20 cellular contexts compared by ENCODE assay signal in genomic region chr6:119170427-119171407, GRCh38.
DNase-seq lines count a peak whose midpoint lies in the region; ATAC-seq, FAIRE-seq and TF ChIP-seq lines count a peak whose summit lies in the region.
"Had no signal": no experiment of that assay in that cellular context is flagged by ENCODE, and none has a peak within 500 bp of the region (broad histone marks: within the 10 kb centered on the region; RNA-seq: fewer than 3 reads in every experiment).

No MANE protein-coding gene starts in this region.

- POLR2A ChIA-PET in SK-N-SH (lab: Yijun Ruan, JAX) (no interaction called here), OCI-LY7 (lab: Charles Lee) (interaction anchor here (1.4 kb wide), 1 partner anchor 734 kb away, joined by 3 read pairs; no protein-coding TSS in a partner anchor)

- H2AFZ ChIP-seq in SK-N-SH (ENCODE audit: low read depth), result no peak overlapping the region
- H2AFZ ChIP-seq in keratinocyte (ENCODE audit: control insufficient read depth, low read length), result no peak overlapping the region
- H2AFZ ChIP-seq in neural progenitor cell (replicated peaks), result no peak overlapping the region
- no peak overlapping the region for H2AFZ ChIP-seq in OCI-LY7 (ENCODE audit: low read length)

- H3K9me1 ChIP-seq in keratinocyte (ENCODE audit: control insufficient read depth, extremely low read depth, insufficient read depth, low read length), result no peaks in the 10 kb centered on the region

- no peak overlapping the region for H3K4me3 ChIP-seq in AG10803 (ENCODE audit: low read length)
- H3K4me3 ChIP-seq in SK-N-SH (ENCODE audit: low read depth in 2 of 2, low read length in 1 of 2), result no peak overlapping the region
- H3K4me3 ChIP-seq in bronchial epithelial cell (ENCODE audit: low read depth, low read length), result no peak overlapping the region
- no peak overlapping the region for H3K4me3 ChIP-seq in keratinocyte (ENCODE audit: control insufficient read depth in 2 of 3, extremely low read depth in 1 of 3, insufficient read depth in 2 of 3, low read depth in 1 of 3, low read length in 3 of 3)
- H3K4me3 ChIP-seq in neural progenitor cell, result no peak overlapping the region
- H3K4me3 ChIP-seq in OCI-LY7 (ENCODE audit: low read depth, low read length, poor library complexity, severe bottlenecking), result no peak overlapping the region
- H3K4me3 ChIP-seq: breast epithelium, tibial nerve had no signal

- H3K27me3 ChIP-seq in SK-N-SH (ENCODE audit: insufficient read depth) (no peaks in the 10 kb centered on the region), bronchial epithelial cell (ENCODE audit: control insufficient read depth, insufficient read depth, low read length) (peaks cover 3% of the 10 kb centered on the region), keratinocyte (ENCODE audit: control insufficient read depth, extremely low read depth, insufficient read depth, low read length) (peaks cover 4% of the 10 kb centered on the region), neural progenitor cell (no peaks in the 10 kb centered on the region)
- H3K27me3 ChIP-seq: breast epithelium, tibial nerve had no signal

- intact Hi-C loops in OCI-LY7 (cut with micrococcal nuclease; ENCODE audit: unreplicated experiment), result no loop called here

- dilution Hi-C loops in keratinocyte (cut with MboI; ENCODE audit: extremely low pct_ligation_motif_present, low sequenced_read_pairs), result no loop called here

- H3K9me2 ChIP-seq in SK-N-SH (no peaks in the 10 kb centered on the region), OCI-LY7 (ENCODE audit: insufficient read depth, low read length) (no peaks in the 10 kb centered on the region)

- H3K36me3 Mint-ChIP-seq in neural progenitor cell, result no peaks in the 10 kb centered on the region

- no TSS peak for BruUV-seq in OCI-LY7 (replicated peaks; lab: Mats Ljungman, UMichigan)

- H3K9ac ChIP-seq in SK-N-SH (no peak overlapping the region), keratinocyte (ENCODE audit: control insufficient read depth, extremely low read depth, insufficient read depth, low read length) (no peak overlapping the region), neural progenitor cell (no peak overlapping the region)

- no peaks in the 10 kb centered on the region for H3K4me1 Mint-ChIP-seq in neural progenitor cell
- H3K4me1 Mint-ChIP-seq: activated naive CD8-positive, alpha-beta T cell treated with anti-CD3 and anti-CD28 coated beads, Interleukin-2, amount 50 U/mL, for 24 hours had no signal

- H3F3A ChIP-seq in SK-N-SH (replicated peaks; ENCODE audit: insufficient read depth), result peaks cover 3% of the 10 kb centered on the region
- no peaks in the 10 kb centered on the region for H3F3A ChIP-seq in neural progenitor cell (ENCODE audit: low read depth)

- H3K27ac ChIP-seq in SK-N-SH (ENCODE audit: low read depth in 2 of 2, low read length in 1 of 2), result peak overlapping the region; percentile 39 to 66; a peak in 2 of 4 replicates
- H3K27ac ChIP-seq in keratinocyte (ENCODE audit: control insufficient read depth, insufficient read depth, low read length), result no peak overlapping the region
- H3K27ac ChIP-seq in neural progenitor cell, result no peak overlapping the region
- H3K27ac ChIP-seq in OCI-LY7 (ENCODE audit: low read depth, low read length, poor library complexity, severe bottlenecking), result no peak overlapping the region
- H3K27ac ChIP-seq: breast epithelium, tibial nerve had no signal

- H3K4me3 Mint-ChIP-seq in neural progenitor cell, result no peak overlapping the region
- H3K4me3 Mint-ChIP-seq: activated CD8-positive, alpha-beta T cell treated with anti-CD3 and anti-CD28 coated beads, Interleukin-2, amount 10 ng/mL, durations not matched to agents 7 days and 5 days; activated naive CD8-positive, alpha-beta T cell treated with anti-CD3 and anti-CD28 coated beads, Interleukin-2, amount 50 U/mL, for 24 hours; stimulated activated naive CD8-positive, alpha-beta T cell treated with anti-CD3 and anti-CD28 coated beads, Interleukin-15, Interleukin-2, amounts not matched to agents 100 ng/mL and 50 ng/mL, for 24 hours had no signal

- H3K4me1 ChIP-seq in SK-N-SH (ENCODE audit: control insufficient read depth in 1 of 2, insufficient read depth in 2 of 2, low read depth in 1 of 2, low read length in 1 of 2) (peaks cover 0 to 2% of the 10 kb centered on the region in 2 experiments; a peak in 2 of 4 replicates), keratinocyte (ENCODE audit: control insufficient read depth, extremely low read depth, insufficient read depth, low read length) (peaks cover 11% of the 10 kb centered on the region), neural progenitor cell (no peaks in the 10 kb centered on the region), OCI-LY7 (ENCODE audit: insufficient read depth, low read length, poor library complexity, severe bottlenecking) (no peaks in the 10 kb centered on the region)
- H3K4me1 ChIP-seq: breast epithelium had no signal

- ATAC-seq in HG03432 (IDR thresholded peaks at IDR 0.05; ENCODE audit: unreplicated experiment) (no peak), HG02970 (IDR thresholded peaks at IDR 0.05; ENCODE audit: low FRiP score, unreplicated experiment) (no peak)
- ATAC-seq: activated CD8-positive, alpha-beta T cell treated with anti-CD3 and anti-CD28 coated beads, Interleukin-2, amount 10 ng/mL, durations not matched to agents 7 days and 5 days; activated naive CD8-positive, alpha-beta T cell treated with anti-CD3 and anti-CD28 coated beads, Interleukin-2, amount 50 U/mL, for 24 hours had no signal

- FAIRE-seq in bronchial epithelial cell (lab: Jason Lieb, UNC) (no peak), keratinocyte (lab: Jason Lieb, UNC) (peak; percentile 26)
- FAIRE-seq: kidney had no signal

- peak overlapping the region; percentile 0; the same call in 1 of the 2 replicates for H3K4me2 ChIP-seq in SK-N-SH
- no peak overlapping the region for H3K4me2 ChIP-seq in keratinocyte (ENCODE audit: control insufficient read depth, extremely low read depth, insufficient read depth, low read depth, low read length)
- H3K4me2 ChIP-seq in neural progenitor cell, result no peak overlapping the region
- H3K4me2 ChIP-seq in OCI-LY7 (ENCODE audit: low read length), result no peak overlapping the region

- no peak overlapping the region for H3K27ac Mint-ChIP-seq in neural progenitor cell
- H3K27ac Mint-ChIP-seq: activated CD8-positive, alpha-beta T cell treated with anti-CD3 and anti-CD28 coated beads, Interleukin-2, amount 10 ng/mL, durations not matched to agents 7 days and 5 days; activated naive CD8-positive, alpha-beta T cell treated with anti-CD3 and anti-CD28 coated beads, Interleukin-2, amount 50 U/mL, for 24 hours; stimulated activated naive CD8-positive, alpha-beta T cell treated with anti-CD3 and anti-CD28 coated beads, Interleukin-15, Interleukin-2, amounts not matched to agents 100 ng/mL and 50 ng/mL, for 24 hours had no signal

- 32% methylated on average over 10 of the region's 10 CpGs for WGBS in SK-N-SH (ENCODE audit: low lambda C conversion rate)

- H3K9me3 ChIP-seq in SK-N-SH (no peaks in the 10 kb centered on the region), keratinocyte (ENCODE audit: control insufficient read depth, low read depth, low read length) (no peaks in the 10 kb centered on the region), neural progenitor cell (ENCODE audit: low read depth) (no peaks in the 10 kb centered on the region), OCI-LY7 (ENCODE audit: low read length) (no peaks in the 10 kb centered on the region)
- H3K9me3 ChIP-seq: breast epithelium, tibial nerve had no signal

- H3K36me3 ChIP-seq in SK-N-SH (replicated peaks in 1 of 2; ENCODE audit: control insufficient read depth in 1 of 2, insufficient read depth in 2 of 2, low read length in 1 of 2) (no peaks in the 10 kb centered on the region), bronchial epithelial cell (ENCODE audit: control insufficient read depth, insufficient read depth, low read length) (no peaks in the 10 kb centered on the region), keratinocyte (ENCODE audit: control insufficient read depth in 2 of 2, extremely low read depth in 1 of 2, insufficient read depth in 2 of 2, low read length in 2 of 2) (no peaks in the 10 kb centered on the region), neural progenitor cell (no peaks in the 10 kb centered on the region), OCI-LY7 (ENCODE audit: insufficient read depth, low read length) (peaks cover 5% of the 10 kb centered on the region; the same call in 1 of the 2 replicates)
- H3K36me3 ChIP-seq: breast epithelium, tibial nerve had no signal

- CTCF ChIA-PET in SK-N-SH (lab: Yijun Ruan, JAX), result no interaction called here
- CTCF ChIA-PET in OCI-LY7 (lab: Charles Lee; ENCODE audit: unreplicated experiment), result no interaction called here

- no peaks in the 10 kb centered on the region for H3K9me3 Mint-ChIP-seq in neural progenitor cell
- H3K9me3 Mint-ChIP-seq: activated naive CD8-positive, alpha-beta T cell treated with anti-CD3 and anti-CD28 coated beads, Interleukin-2, amount 50 U/mL, for 24 hours; stimulated activated naive CD8-positive, alpha-beta T cell treated with anti-CD3 and anti-CD28 coated beads, Interleukin-15, Interleukin-2, amounts not matched to agents 100 ng/mL and 50 ng/mL, for 24 hours had no signal

- peak; percentile 38 to 85 for TF ChIP-seq EP300 in SK-N-SH (IDR thresholded peaks at IDR 0.05; ENCODE audit: borderline replicate concordance in 1 of 2, low read depth in 1 of 2, low read length in 1 of 2)

- H4K20me1 ChIP-seq in SK-N-SH (ENCODE audit: insufficient read depth) (no peaks in the 10 kb centered on the region), keratinocyte (ENCODE audit: control insufficient read depth, extremely low read depth, insufficient read depth, low read length) (no peaks in the 10 kb centered on the region), neural progenitor cell (ENCODE audit: low read depth) (no peaks in the 10 kb centered on the region), OCI-LY7 (ENCODE audit: insufficient read depth, low read length) (no peaks in the 10 kb centered on the region)

- no peaks in the 10 kb centered on the region for H3K27me3 Mint-ChIP-seq in neural progenitor cell (ENCODE audit: insufficient read depth, low read depth)

- H3K79me2 ChIP-seq in SK-N-SH (ENCODE audit: insufficient read depth) (no peaks in the 10 kb centered on the region), keratinocyte (ENCODE audit: control insufficient read depth, insufficient read depth, low read length) (no peaks in the 10 kb centered on the region), neural progenitor cell (ENCODE audit: low read depth) (no peaks in the 10 kb centered on the region), OCI-LY7 (ENCODE audit: insufficient read depth, low read depth, low read length) (no peaks in the 10 kb centered on the region)

- DNase-seq in AG10803 (ENCODE audit: low read depth), result peak; percentile 34
- DNase-seq in SK-N-SH, result no peak
- DNase-seq in bronchial epithelial cell (ENCODE audit: low read depth), result peak; percentile 5
- no peak for DNase-seq in keratinocyte (ENCODE audit: low read depth, low spot score)
- no peak for DNase-seq in neural progenitor cell (ENCODE audit: low spot score)
- no peak for DNase-seq in OCI-LY7 (ENCODE audit: low spot score)
- DNase-seq: activated CD4-positive, CD25-positive, alpha-beta regulatory T cell treated with anti-CD3 and anti-CD28 coated beads, Interleukin-2, amount 50 U/mL, for 72 hours; activated CD8-positive, alpha-beta T cell treated with anti-CD3 and anti-CD28 coated beads, Interleukin-2, amount 10 ng/mL, durations not matched to agents 7 days and 5 days; activated gamma-delta T cell; activated naive CD8-positive, alpha-beta T cell treated with anti-CD3 and anti-CD28 coated beads, Interleukin-2, amount 50 U/mL, for 24 hours; foreskin melanocyte; kidney; NCI-H1436; NCI-H524; nucleus accumbens had no signal

- no peak for TF ChIP-seq RAD21 in SK-N-SH (IDR thresholded peaks at IDR 0.05; ENCODE audit: low read length)

- TF ChIP-seq CTCF in AG10803 (conservative IDR thresholded peaks at IDR 0.05; ENCODE audit: low read length) (no peak), SK-N-SH (IDR thresholded peaks at IDR 0.05) (no peak), bronchial epithelial cell (IDR thresholded peaks at IDR 0.05; ENCODE audit: insufficient read depth, low read length, severe bottlenecking) (no peak), keratinocyte (optimal IDR thresholded peaks at IDR 0.05 in 1 of 3, IDR thresholded peaks at IDR 0.05 in 1 of 3, conservative IDR thresholded peaks at IDR 0.05 in 1 of 3; ENCODE audit: extremely low read depth in 1 of 3, insufficient read depth in 2 of 3, low read length in 3 of 3) (no peak), neural progenitor cell (IDR thresholded peaks at IDR 0.05) (no peak), OCI-LY7 (conservative IDR thresholded peaks at IDR 0.05; ENCODE audit: low read length) (no peak)

Comparison
In these comparisons a context has a peak if more than half of its experiments do, and no peak if none do; other contexts are left out.
1. DNase-seq: peak in AG10803 (single experiment) and bronchial epithelial cell (single experiment); none in SK-N-SH (single experiment), keratinocyte (single experiment), neural progenitor cell (single experiment) and OCI-LY7 (single experiment).
2. H3K27ac ChIP-seq: peak in SK-N-SH (2 of 2); none in keratinocyte (single experiment), neural progenitor cell (single experiment) and OCI-LY7 (single experiment).